In genomic region chr13:113800576-113800926, GRCh38 we compare ENCODE assay signal across 18 cellular contexts. TPM values are rescaled to one million over a fixed set of nuclear protein-coding genes. Genes with fewer than 3 reads are reported as not detected.
DNase-seq lines count a peak whose midpoint lies in the region; ATAC-seq and TF ChIP-seq lines count a peak whose summit lies in the region.
"Had no signal": no experiment of that assay in that cellular context is flagged by ENCODE, and none has a peak within 500 bp of the region (broad histone marks: within the 10 kb centered on the region; RNA-seq: fewer than 3 reads in every experiment).

No MANE protein-coding gene starts in this region.

- H3K56ac ChIP-seq in H9 (ENCODE audit: insufficient read length, low read depth, low read length) = no peak overlapping the region

- no peaks in the 10 kb centered on the region for H3K9me3 ChIP-seq in H9 (ENCODE audit: control insufficient read depth, low read depth, low read length)
- H3K9me3 ChIP-seq in mesenchymal stem cell (ENCODE audit: control insufficient read depth, low read length) = no peaks in the 10 kb centered on the region
- H3K9me3 ChIP-seq in suprapubic skin = no peaks in the 10 kb centered on the region
- H3K9me3 ChIP-seq in gastroesophageal sphincter = no peaks in the 10 kb centered on the region
- H3K9me3 ChIP-seq in sigmoid colon = no peaks in the 10 kb centered on the region
- H3K9me3 ChIP-seq: SJCRH30 had no signal

- H3K18ac ChIP-seq in H9 (ENCODE audit: insufficient read length, low read depth, low read length) (no peak overlapping the region), mesenchymal stem cell (ENCODE audit: low read depth in 1 of 2, low read length in 2 of 2) (no peak overlapping the region)

- H3K36me3 ChIP-seq in mesenchymal stem cell (ENCODE audit: control insufficient read depth in 1 of 2, insufficient read depth in 2 of 2, low read depth in 1 of 2, low read length in 2 of 2) (peaks cover 0 to 5% of the 10 kb centered on the region in 2 experiments), suprapubic skin (no peaks in the 10 kb centered on the region), gastroesophageal sphincter (peaks cover 0 to 20% of the 10 kb centered on the region in 2 donors), sigmoid colon (no peaks in the 10 kb centered on the region)
- H3K36me3 ChIP-seq: SJCRH30 had no signal

- H3K27me3 Mint-ChIP-seq in CD14-positive monocyte (ENCODE audit: low read depth in 3 of 3) = peaks cover 0 to 6% (median 0%) of the 10 kb centered on the region in 3 donors
- no peaks in the 10 kb centered on the region for H3K27me3 Mint-ChIP-seq in H9 (ENCODE audit: low read depth)
- H3K27me3 Mint-ChIP-seq: CD8-positive, alpha-beta memory T cell; IgD-negative memory B cell had no signal

- H3K4me1 ChIP-seq in H9 (ENCODE audit: insufficient read depth, low read length) = no peaks in the 10 kb centered on the region
- H3K4me1 ChIP-seq in mesenchymal stem cell (ENCODE audit: control insufficient read depth, insufficient read depth, low read depth, low read length) = peaks cover 27% of the 10 kb centered on the region
- peaks cover 14% of the 10 kb centered on the region for H3K4me1 ChIP-seq in suprapubic skin
- peaks cover 0 to 21% (median 2%) of the 10 kb centered on the region in 3 donors for H3K4me1 ChIP-seq in gastroesophageal sphincter
- peaks cover 0 to 7% (median 3%) of the 10 kb centered on the region in 4 donors for H3K4me1 ChIP-seq in sigmoid colon

- H3K14ac ChIP-seq in H9 (ENCODE audit: insufficient read depth, low read length) (0 out of 2 replicates have a peak overlapping the region, but pooled peaks have one; percentile 11), mesenchymal stem cell (ENCODE audit: low read length in 2 of 2) (no peak overlapping the region)

- H3K9me3 Mint-ChIP-seq in CD14-positive monocyte (peaks cover 2 to 11% (median 4%) of the 10 kb centered on the region in 7 donors), H9 (no peaks in the 10 kb centered on the region; a peak in 1 of 5 replicates)
- H3K9me3 Mint-ChIP-seq: CD8-positive, alpha-beta memory T cell; IgD-negative memory B cell had no signal

- H3K4ac ChIP-seq in H9 (ENCODE audit: low read depth, low read length) (no peak overlapping the region), mesenchymal stem cell (ENCODE audit: low read depth in 1 of 2, low read length in 2 of 2) (no peak overlapping the region)

- H3K27ac ChIP-seq in H9 (ENCODE audit: insufficient read length, low read depth, low read length) (no peak overlapping the region), mesenchymal stem cell (ENCODE audit: low read length, poor library complexity, severe bottlenecking) (no peak overlapping the region), suprapubic skin (no peak overlapping the region), gastroesophageal sphincter (no peak overlapping the region), sigmoid colon (no peak overlapping the region)
- H3K27ac ChIP-seq: C4-2B, HL-60, KMS-11, SJCRH30 had no signal

- H4K8ac ChIP-seq in H9 (replicated peaks; ENCODE audit: insufficient read length, low read depth, low read length) = no peak overlapping the region
- H4K8ac ChIP-seq in mesenchymal stem cell (ENCODE audit: low read length) = no peak overlapping the region

- H3K4me2 ChIP-seq in H9 (ENCODE audit: insufficient read depth, insufficient read length, low read length) = no peak overlapping the region
- H3K4me2 ChIP-seq in mesenchymal stem cell (ENCODE audit: low read length, poor library complexity, severe bottlenecking) = no peak overlapping the region
- H3K4me2 ChIP-seq: KMS-11 had no signal

- no peak overlapping the region for H4K5ac ChIP-seq in H9 (ENCODE audit: insufficient read length, low read depth, low read length)

- H3K23me2 ChIP-seq in H9 (ENCODE audit: insufficient read length, low read depth, low read length, poor library complexity, severe bottlenecking) = no peaks in the 10 kb centered on the region

- H4K91ac ChIP-seq in H9 (ENCODE audit: insufficient read length, low read depth, low read length) (no peak overlapping the region), mesenchymal stem cell (ENCODE audit: low read length) (no peak overlapping the region)

- H3T11ph ChIP-seq in H9 (ENCODE audit: low read length) = no peak overlapping the region

- no peaks in the 10 kb centered on the region for H3K4me1 Mint-ChIP-seq in CD14-positive monocyte
- H3K4me1 Mint-ChIP-seq in H9 = peaks cover 3 to 6% of the 10 kb centered on the region in 2 experiments; a peak in 2 of 4 replicates
- H3K4me1 Mint-ChIP-seq: CD8-positive, alpha-beta memory T cell; IgD-negative memory B cell had no signal

- no peak overlapping the region for H3K23ac ChIP-seq in H9 (ENCODE audit: insufficient read length, low read depth, low read length)
- no peak overlapping the region for H3K23ac ChIP-seq in mesenchymal stem cell (ENCODE audit: low read length in 2 of 2)

- no peak for TF ChIP-seq EP300 in suprapubic skin (IDR thresholded peaks at IDR 0.05)
- TF ChIP-seq EP300 in gastroesophageal sphincter (IDR thresholded peaks at IDR 0.05) = no peak
- TF ChIP-seq EP300 in sigmoid colon (IDR thresholded peaks at IDR 0.05) = no peak

- TF ChIP-seq CTCF in CD14-positive monocyte (IDR thresholded peaks at IDR 0.05) (no peak), H9 (conservative IDR thresholded peaks at IDR 0.05) (no peak), suprapubic skin (IDR thresholded peaks at IDR 0.05) (no peak), gastroesophageal sphincter (IDR thresholded peaks at IDR 0.05) (no peak), sigmoid colon (IDR thresholded peaks at IDR 0.05) (no peak)

- intact Hi-C loops in CD14-positive monocyte (cut with micrococcal nuclease) (no loop called here), sigmoid colon (cut with DNase I) (no loop called here)

- H2BK20ac ChIP-seq in H9 (ENCODE audit: low read depth, low read length, poor library complexity, severe bottlenecking) = no peak overlapping the region

- H2BK120ac ChIP-seq in H9 (ENCODE audit: low read depth, low read length, poor library complexity, severe bottlenecking) = no peak overlapping the region
- H2BK120ac ChIP-seq in mesenchymal stem cell (ENCODE audit: low read depth, low read length) = no peak overlapping the region

- no peak for ATAC-seq in gastroesophageal sphincter
- ATAC-seq in stimulated activated naive CD8-positive, alpha-beta T cell treated with anti-CD3 and anti-CD28 coated beads, Interleukin-15, Interleukin-2, amounts not matched to agents 100 U/mL and 50 U/mL, for 24 hours = no peak
- ATAC-seq: PC-3 had no signal

- H2BK12ac ChIP-seq in H9 (ENCODE audit: insufficient read length, low read depth, low read length) (no peak overlapping the region), mesenchymal stem cell (ENCODE audit: low read length in 2 of 2) (peak overlapping the region in 1 of 2 experiments; percentile 7)

- WGBS in H9 (ENCODE audit: extremely low coverage, insufficient read length, low lambda C conversion rate) = no CpG with 5 or more reads among the region's 10 CpGs
- WGBS in mesenchymal stem cell = 93% methylated on average over 10 of the region's 10 CpGs
- WGBS in suprapubic skin = no CpG with 5 or more reads among the region's 10 CpGs
- whole genome bisulfite sequencing in gastroesophageal sphincter (ENCODE audit: low coverage in 1 of 2), 2 donors = no CpG with 5 or more reads among the region's 10 CpGs
- 86 to 89% methylated on average over 10 of the region's 10 CpGs for WGBS in sigmoid colon, 2 donors

- DNase-seq in CD14-positive monocyte (ENCODE audit: low spot score) = peak; percentile 40
- DNase-seq in H9 = no peak
- no peak for DNase-seq in mesenchymal stem cell
- peak; percentile 54 to 79 for DNase-seq in suprapubic skin (ENCODE audit: low spot score in 2 of 2)
- DNase-seq in sigmoid colon = no peak
- DNase-seq in stimulated activated naive CD8-positive, alpha-beta T cell treated with anti-CD3 and anti-CD28 coated beads, Interleukin-15, Interleukin-2, amounts not matched to agents 100 U/mL and 50 U/mL, for 24 hours = no peak
- DNase-seq: DND-41, MM.1S, NCI-H446, NCI-H524 treated with DMSO at 0.1 percent for 48 hours, PC-3 had no signal

- no peaks in the 10 kb centered on the region for H3K79me2 ChIP-seq in H9 (ENCODE audit: insufficient read depth, low read length)

- no peak overlapping the region for H2BK15ac ChIP-seq in H9 (ENCODE audit: low read depth, low read length)
- peak overlapping the region; percentile 64 for H2BK15ac ChIP-seq in mesenchymal stem cell (ENCODE audit: low read depth, poor library complexity, severe bottlenecking)

- H3K27ac Mint-ChIP-seq in CD14-positive monocyte (no peak overlapping the region), H9 (no peak overlapping the region)
- H3K27ac Mint-ChIP-seq: CD8-positive, alpha-beta memory T cell; IgD-negative memory B cell had no signal

- H3K4me3 ChIP-seq in mesenchymal stem cell (ENCODE audit: insufficient read depth in 1 of 2, low read depth in 1 of 2, low read length in 2 of 2) (no peak overlapping the region), suprapubic skin (no peak overlapping the region), gastroesophageal sphincter (no peak overlapping the region), sigmoid colon (no peak overlapping the region)
- H3K4me3 ChIP-seq: SJCRH30 had no signal

- H3K9ac ChIP-seq in H9 (ENCODE audit: extremely low read depth, insufficient read length, low read length) (no peak overlapping the region), mesenchymal stem cell (ENCODE audit: low read length) (no peak overlapping the region)
- H3K9ac ChIP-seq: KMS-11 had no signal

- H3K36me3 Mint-ChIP-seq in CD14-positive monocyte (no peaks in the 10 kb centered on the region), H9 (ENCODE audit: insufficient read depth in 1 of 3, low read depth in 3 of 3) (no peaks in the 10 kb centered on the region)
- H3K36me3 Mint-ChIP-seq: CD8-positive, alpha-beta memory T cell; IgD-negative memory B cell had no signal

- no peaks in the 10 kb centered on the region for H4K20me1 ChIP-seq in H9 (ENCODE audit: control insufficient read depth, insufficient read depth, insufficient read length)

- H2AFZ ChIP-seq in H9 (ENCODE audit: low read length) (no peak overlapping the region), mesenchymal stem cell (ENCODE audit: low read depth, low read length) (no peak overlapping the region)

- TF ChIP-seq POLR2A in suprapubic skin (IDR thresholded peaks at IDR 0.05) (no peak), gastroesophageal sphincter (IDR thresholded peaks at IDR 0.05) (no peak), sigmoid colon (IDR thresholded peaks at IDR 0.05) (no peak)

- H3K79me1 ChIP-seq in H9 (ENCODE audit: insufficient read depth, low read depth, low read length, poor library complexity, severe bottlenecking) (no peaks in the 10 kb centered on the region), mesenchymal stem cell (replicated peaks; ENCODE audit: low read length, poor library complexity, severe bottlenecking) (no peaks in the 10 kb centered on the region)

- H3K4me3 Mint-ChIP-seq in CD14-positive monocyte (no peak overlapping the region), H9 (no peak overlapping the region)
- H3K4me3 Mint-ChIP-seq: CD8-positive, alpha-beta memory T cell; IgD-negative memory B cell had no signal

- no peaks in the 10 kb centered on the region for H3K27me3 ChIP-seq in H9 (ENCODE audit: insufficient read depth, low read length)
- H3K27me3 ChIP-seq in mesenchymal stem cell (ENCODE audit: control insufficient read depth in 1 of 2, insufficient read depth in 1 of 2, low read length in 2 of 2) = peaks cover 0 to 8% of the 10 kb centered on the region in 2 experiments
- H3K27me3 ChIP-seq in suprapubic skin = no peaks in the 10 kb centered on the region
- H3K27me3 ChIP-seq in gastroesophageal sphincter = no peaks in the 10 kb centered on the region
- H3K27me3 ChIP-seq in sigmoid colon = peaks cover 0 to 14% (median 0%) of the 10 kb centered on the region in 3 donors
- H3K27me3 ChIP-seq: SJCRH30 had no signal

- H2BK5ac ChIP-seq in H9 (ENCODE audit: insufficient read length, low read length) (no peak overlapping the region), mesenchymal stem cell (ENCODE audit: low read depth, low read length, poor library complexity, severe bottlenecking) (no peak overlapping the region)

- H2AK5ac ChIP-seq in H9 (ENCODE audit: insufficient read length, low read length) = no peak overlapping the region
- no peak overlapping the region for H2AK5ac ChIP-seq in mesenchymal stem cell (ENCODE audit: low read length, severe bottlenecking)

RNA-seq across cellular contexts. Expression of gene TMEM255B, which starts 41.5 kb away (rescaled TPM):
- polyA plus RNA-seq in CD14-positive monocyte (1 to 10 TPM; 5.9 to 7.5 TPM), sigmoid colon (1 to 10 TPM in 2 of 3 donors, under 1 TPM in 1; 0.60 to 4.6 (median 1.8) TPM)
- total RNA-seq in H9 (2021) (2.1 and 2.8 TPM in 2 replicates), suprapubic skin (1 to 10 TPM in 2 of 4 donors, under 1 TPM in 2; 0.26 to 3.8 (median 1.7) TPM), gastroesophageal sphincter (10 to 100 TPM in 1 of 4 donors, 1 to 10 TPM in 3; 4.9 to 13.2 (median 7.8) TPM), sigmoid colon (10 to 100 TPM in 2 of 4 donors, 1 to 10 TPM in 1, under 1 TPM in 1; 0.99 to 11.1 (median 7.3) TPM)
- 2.0 TPM for polyA plus RNA-seq in mesenchymal stem cell (2013, experiment 1 of 2)
- polyA plus RNA-seq in mesenchymal stem cell (2013, experiment 2 of 2) = 2.2 TPM
- total RNA-seq: SJCRH30 had no signal
- polyA plus RNA-seq: CD8-positive, alpha-beta memory T cell had no signal

Comparison
In these comparisons a context has a peak if more than half of its experiments do, and no peak if none do; other contexts are left out.
1. DNase-seq: peak in CD14-positive monocyte (single experiment) and suprapubic skin (2 of 2); none in H9 (single experiment), mesenchymal stem cell (single experiment), sigmoid colon (single experiment) and stimulated activated naive CD8-positive, alpha-beta T cell treated with anti-CD3 and anti-CD28 coated beads, Interleukin-15, Interleukin-2, amounts not matched to agents 100 U/mL and 50 U/mL, for 24 hours (single experiment).